28 cellular contexts compared by ENCODE assay signal in genomic region chr2:32006992-32007391, GRCh38. TPM values are rescaled to one million over a fixed set of nuclear protein-coding genes. Genes with fewer than 3 reads are reported as not detected.
DNase-seq lines count a peak whose midpoint lies in the region; FAIRE-seq and TF ChIP-seq lines count a peak whose summit lies in the region.
"Had no signal": no experiment of that assay in that cellular context is flagged by ENCODE, and none has a peak within 500 bp of the region (broad histone marks: within the 10 kb centered on the region; RNA-seq: fewer than 3 reads in every experiment).

No MANE protein-coding gene starts in this region.

- no peaks in the 10 kb centered on the region for H3K27me3 Mint-ChIP-seq in T-helper 2 cell treated with Interferon-gamma antibody and Interleukin-4, amounts not matched to agents 5 μg/mL and 100 μg/mL, for 36 hours (ENCODE audit: low read depth)
- H3K27me3 Mint-ChIP-seq in astrocyte (ENCODE audit: low read depth, unreplicated experiment) = no peaks in the 10 kb centered on the region

- H3K4me3 Mint-ChIP-seq in T-helper 2 cell treated with Interferon-gamma antibody and Interleukin-4, amounts not matched to agents 5 μg/mL and 100 μg/mL, for 36 hours = peak overlapping the region; percentile 6
- H3K4me3 Mint-ChIP-seq in astrocyte (ENCODE audit: unreplicated experiment) = peak overlapping the region; percentile 10
- H3K4me3 Mint-ChIP-seq: HFFc6; T-helper 1 cell treated with Interleukin-12 subunit alpha and Interleukin-12 subunit beta and Interleukin-4 antibody, amounts not matched to agents 30 μg/mL and 1 μg/mL, for 36 hours had no signal

- no peak for TF ChIP-seq EP300 in neural cell (conservative IDR thresholded peaks at IDR 0.05; ENCODE audit: poor library complexity, severe bottlenecking)

- no peak for TF ChIP-seq CTCF in KMS-11 (conservative IDR thresholded peaks at IDR 0.05; ENCODE audit: low read depth, low read length)
- no peak for TF ChIP-seq CTCF in astrocyte (IDR thresholded peaks at IDR 0.05; ENCODE audit: insufficient read depth, low read depth, low read length)
- no peak for TF ChIP-seq CTCF in neural cell (IDR thresholded peaks at IDR 0.05; ENCODE audit: poor library complexity, severe bottlenecking)

- H3K79me2 ChIP-seq in KMS-11 (ENCODE audit: insufficient read depth, low read depth) (peaks cover 74% of the 10 kb centered on the region), astrocyte (ENCODE audit: insufficient read depth, low read length) (peaks cover 78% of the 10 kb centered on the region), neural cell (replicated peaks; ENCODE audit: insufficient read depth, low read length) (peaks cover 65% of the 10 kb centered on the region)

- peaks cover 44% of the 10 kb centered on the region for H4K20me1 ChIP-seq in KMS-11 (ENCODE audit: insufficient read depth)
- peaks cover 67% of the 10 kb centered on the region for H4K20me1 ChIP-seq in astrocyte (ENCODE audit: insufficient read depth, low read length)
- peaks cover 7% of the 10 kb centered on the region for H4K20me1 ChIP-seq in neural cell (ENCODE audit: insufficient read depth)

- H3K9me3 ChIP-seq in astrocyte (ENCODE audit: insufficient read depth, low read depth, low read length) = no peaks in the 10 kb centered on the region
- H3K9me3 ChIP-seq in neural cell (ENCODE audit: low read length) = no peaks in the 10 kb centered on the region
- H3K9me3 ChIP-seq: ascending aorta, BE2C, Peyer's patch, SJCRH30, upper lobe of left lung had no signal

- H3K4me2 ChIP-seq in KMS-11 (peak overlapping the region; percentile 85; the same call in 1 of the 2 replicates), astrocyte (ENCODE audit: low read length) (no peak overlapping the region), neural cell (ENCODE audit: low read length) (peak overlapping the region; percentile 44)

- H2AFZ ChIP-seq in KMS-11 (ENCODE audit: low read depth) (no peak overlapping the region), astrocyte (ENCODE audit: low read depth, low read length) (no peak overlapping the region), neural cell (ENCODE audit: low read depth, low read length) (no peak overlapping the region)
- H2AFZ ChIP-seq: hepatocyte had no signal

- no peak for DNase-seq in T-helper 2 cell treated with Interferon-gamma antibody and Interleukin-4, amounts not matched to agents 5 μg/mL and 100 μg/mL, for 36 hours (ENCODE audit: low spot score)
- DNase-seq in T-helper 2 cell = no peak
- no peak for DNase-seq in astrocyte (ENCODE audit: low read depth)
- DNase-seq in AG08395 (ENCODE audit: low spot score) = no peak
- no peak for DNase-seq in DMS79 treated with DMSO at 0.1 percent for 48 hours (lab: John Stamatoyannopoulos, UW)
- DNase-seq in stimulated activated CD4-positive, alpha-beta T cell treated with anti-CD3 and anti-CD28 coated beads, Interleukin-12 subunit alpha, Interleukin-12 subunit beta, amount 100 ng/mL, for 4 hours = no peak
- DNase-seq: 8988T; activated CD4-positive, alpha-beta T cell treated with anti-CD3 and anti-CD28 coated beads, Interleukin-2, amount 50 U/mL, for 48 hours; activated CD8-positive, alpha-beta memory T cell treated with anti-CD3 and anti-CD28 coated beads, Interleukin-2, amount 50 U/mL, for 48 hours; BE2C; Calu3; cerebellar nuclear complex; erythroblast; foreskin keratinocyte; HFFc6; NCI-H1417; NCI-H510A; nucleus accumbens; Peyer's patch; retina; SJCRH30; upper lobe of left lung; WERI-Rb-1 had no signal

- no peak for TF ChIP-seq RAD21 in neural cell (conservative IDR thresholded peaks at IDR 0.05)

- H3K4me1 Mint-ChIP-seq in T-helper 2 cell treated with Interferon-gamma antibody and Interleukin-4, amounts not matched to agents 5 μg/mL and 100 μg/mL, for 36 hours (ENCODE audit: low read depth) = peaks cover 45% of the 10 kb centered on the region
- peaks cover 26% of the 10 kb centered on the region for H3K4me1 Mint-ChIP-seq in astrocyte (ENCODE audit: low read depth, unreplicated experiment)

- FAIRE-seq in astrocyte (lab: Jason Lieb, UNC) = no peak

- peaks cover 18% of the 10 kb centered on the region for H3K36me3 Mint-ChIP-seq in T-helper 2 cell treated with Interferon-gamma antibody and Interleukin-4, amounts not matched to agents 5 μg/mL and 100 μg/mL, for 36 hours (ENCODE audit: low read depth)
- H3K36me3 Mint-ChIP-seq in astrocyte (ENCODE audit: low read depth, unreplicated experiment) = no peaks in the 10 kb centered on the region

- H3K9ac ChIP-seq in KMS-11 (no peak overlapping the region), astrocyte (ENCODE audit: low read length) (no peak overlapping the region), neural cell (ENCODE audit: low read length) (no peak overlapping the region)

- no peak overlapping the region for H3K27ac Mint-ChIP-seq in T-helper 2 cell treated with Interferon-gamma antibody and Interleukin-4, amounts not matched to agents 5 μg/mL and 100 μg/mL, for 36 hours
- H3K27ac Mint-ChIP-seq in astrocyte (ENCODE audit: unreplicated experiment) = no peak overlapping the region
- H3K27ac Mint-ChIP-seq: HFFc6; T-helper 1 cell treated with Interleukin-12 subunit alpha and Interleukin-12 subunit beta and Interleukin-4 antibody, amounts not matched to agents 30 μg/mL and 1 μg/mL, for 36 hours had no signal

- H3K4me3 ChIP-seq in KMS-11 (IDR thresholded peaks at IDR 0.05; ENCODE audit: insufficient read depth, low read depth, low read length) (no peak overlapping the region), astrocyte (ENCODE audit: insufficient read depth, low read depth, low read length) (no peak overlapping the region), neural cell (ENCODE audit: low read length) (peak overlapping the region; percentile 98)
- H3K4me3 ChIP-seq: ascending aorta, hepatocyte, Peyer's patch, SJCRH30, upper lobe of left lung had no signal

- H3K36me3 ChIP-seq in KMS-11 (ENCODE audit: insufficient read depth) (no peaks in the 10 kb centered on the region), astrocyte (ENCODE audit: insufficient read depth, low read length) (no peaks in the 10 kb centered on the region), neural cell (ENCODE audit: insufficient read depth, low read length) (no peaks in the 10 kb centered on the region)
- H3K36me3 ChIP-seq: ascending aorta, Peyer's patch, upper lobe of left lung had no signal

- H3K9me2 ChIP-seq in neural cell (ENCODE audit: insufficient read depth, low read length) = no peaks in the 10 kb centered on the region

- H3K27ac ChIP-seq in KMS-11 = no peak overlapping the region
- no peak overlapping the region for H3K27ac ChIP-seq in astrocyte (ENCODE audit: low read depth, low read length)
- H3K27ac ChIP-seq in neural cell (ENCODE audit: low read length) = no peak overlapping the region
- H3K27ac ChIP-seq: ascending aorta, foreskin keratinocyte, hepatocyte, Peyer's patch, SJCRH30, upper lobe of left lung, WERI-Rb-1 had no signal

- no peaks in the 10 kb centered on the region for H3K27me3 ChIP-seq in KMS-11 (ENCODE audit: insufficient read depth, low read depth)
- H3K27me3 ChIP-seq in astrocyte (ENCODE audit: insufficient read depth, low read length) = no peaks in the 10 kb centered on the region
- H3K27me3 ChIP-seq in neural cell (ENCODE audit: insufficient read depth, low read depth, low read length) = no peaks in the 10 kb centered on the region
- H3K27me3 ChIP-seq: ascending aorta, BE2C, foreskin keratinocyte, hepatocyte, Peyer's patch, SJCRH30, upper lobe of left lung had no signal

- H3K9me3 Mint-ChIP-seq in T-helper 2 cell treated with Interferon-gamma antibody and Interleukin-4, amounts not matched to agents 5 μg/mL and 100 μg/mL, for 36 hours = no peaks in the 10 kb centered on the region
- H3K9me3 Mint-ChIP-seq in astrocyte (ENCODE audit: unreplicated experiment) = no peaks in the 10 kb centered on the region
- H3K9me3 Mint-ChIP-seq: HFFc6; T-helper 1 cell treated with Interleukin-12 subunit alpha and Interleukin-12 subunit beta and Interleukin-4 antibody, amounts not matched to agents 30 μg/mL and 1 μg/mL, for 36 hours had no signal

- H3F3A ChIP-seq in neural cell (ENCODE audit: insufficient read depth, low read length, poor library complexity, severe bottlenecking) = peaks cover 14% of the 10 kb centered on the region

- peaks cover 33% of the 10 kb centered on the region for H3K4me1 ChIP-seq in KMS-11 (ENCODE audit: low read depth, poor library complexity, severe bottlenecking)
- peaks cover 10% of the 10 kb centered on the region for H3K4me1 ChIP-seq in astrocyte (ENCODE audit: insufficient read depth, low read length)
- H3K4me1 ChIP-seq: BE2C, SJCRH30 had no signal

TF ChIP-seq in neural cell, 6 proteins besides CTCF, POLR2A, EP300 and RAD21 (continues in another document):
- no peak for TF ChIP-seq MXI1 (conservative IDR thresholded peaks at IDR 0.05; ENCODE audit: poor library complexity, severe bottlenecking)
- TF ChIP-seq SMC3 (conservative IDR thresholded peaks at IDR 0.05; ENCODE audit: poor library complexity) = no peak
- TF ChIP-seq REST (IDR thresholded peaks at IDR 0.05; ENCODE audit: borderline replicate concordance) = no peak

RNA-seq across cellular contexts. Expression of gene MEMO1, which starts 3.8 kb away (rescaled TPM):
- total RNA-seq in astrocyte = 59.7 and 65.2 TPM in 2 replicates
- polyA plus RNA-seq in neural cell = 124 and 129 TPM in 2 replicates
- 77.1 and 80.6 TPM in 2 replicates for polyA minus RNA-seq in neural cell

RNA-seq across cellular contexts. Expression of gene DPY30, which starts 32.6 kb away (rescaled TPM):
- 63.7 and 71.1 TPM in 2 replicates for total RNA-seq in astrocyte
- 151 and 201 TPM in 2 replicates for polyA plus RNA-seq in neural cell
- polyA minus RNA-seq in neural cell = 61.6 and 62.6 TPM in 2 replicates

RNA-seq across cellular contexts. Expression of gene SPAST, which starts 56.4 kb away (rescaled TPM):
- total RNA-seq in astrocyte = 18.0 and 19.6 TPM in 2 replicates
- 105 and 121 TPM in 2 replicates for polyA plus RNA-seq in neural cell
- polyA minus RNA-seq in neural cell = 232 and 244 TPM in 2 replicates
